Comparison of ENCODE assay signal across 8 cellular contexts in the genomic region with DNA sequence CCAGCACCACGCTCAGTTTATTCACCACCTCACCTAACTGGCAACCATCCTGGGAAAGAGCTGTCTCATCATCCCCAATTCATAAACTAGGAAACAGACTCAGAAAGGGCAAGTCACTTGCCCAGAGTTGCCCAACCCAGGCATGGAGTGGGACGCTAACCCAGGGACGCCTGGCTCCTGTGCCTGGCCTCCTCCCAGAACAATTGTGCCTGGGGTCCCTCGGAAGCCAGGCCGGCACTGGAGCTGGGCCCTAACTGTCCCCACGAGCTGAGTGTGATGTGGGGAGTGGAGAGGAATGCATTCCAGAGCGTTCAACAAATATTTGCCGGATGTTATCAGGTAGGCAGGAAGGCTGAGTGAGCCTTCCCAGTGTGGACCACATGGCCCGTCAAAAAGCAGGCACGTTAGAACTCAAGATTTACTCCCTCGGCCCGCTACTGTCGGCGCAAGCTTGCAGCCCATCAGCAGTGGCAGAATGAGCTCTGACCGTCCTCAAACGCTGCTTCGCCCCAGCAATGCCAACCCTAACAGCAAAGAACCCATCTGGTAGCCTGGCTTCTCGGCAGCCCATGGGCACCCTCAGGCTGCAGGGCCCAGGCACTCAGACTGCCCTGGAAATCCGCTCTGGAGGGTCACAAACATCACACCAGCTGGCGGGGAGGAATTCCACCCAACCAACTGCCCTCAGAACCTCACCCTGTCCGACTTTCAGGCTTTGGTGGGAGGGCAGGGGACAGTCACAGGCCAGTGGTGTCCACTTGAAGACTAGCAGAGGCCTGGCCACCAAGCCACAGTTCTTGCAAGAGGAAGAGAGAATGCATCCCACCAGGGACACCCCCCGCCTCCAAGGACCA. TPM values are rescaled to one million over a fixed set of nuclear protein-coding genes. Genes with fewer than 3 reads are reported as not detected.
DNase-seq lines count a peak whose midpoint lies in the region; ATAC-seq, FAIRE-seq and TF ChIP-seq lines count a peak whose summit lies in the region.

No MANE protein-coding gene starts in this region.

- no peak for FAIRE-seq in kidney (lab: Jason Lieb, UNC)

- H3K36me3 ChIP-seq in HUES6 (ENCODE audit: control insufficient read depth, insufficient read depth, low read length) (peaks cover 16% of the 10 kb centered on the region), kidney (ENCODE audit: control insufficient read depth in 1 of 2, insufficient read depth in 2 of 2, low read length in 2 of 2) (peaks cover under 1 to 8% of the 10 kb centered on the region in 2 donors)

- H3K36me3 Mint-ChIP-seq in stimulated activated memory B cell treated with anti-CD40 and anti-IgM and Interleukin-4, amounts not matched to agents 10 μg/mL and 1 μg/mL and 100 μg/mL, for 72 hours: peaks cover 48% of the 10 kb centered on the region

- ATAC-seq in stimulated activated memory B cell treated with anti-CD40 and anti-IgM and Interleukin-4, amounts not matched to agents 10 μg/mL and 1 μg/mL and 100 μg/mL, for 72 hours: no peak
- ATAC-seq in HG02884 (IDR thresholded peaks at IDR 0.05; ENCODE audit: unreplicated experiment): no peak
- no peak for ATAC-seq in HG02973 (IDR thresholded peaks at IDR 0.05; ENCODE audit: unreplicated experiment)

- H3K27me3 ChIP-seq in HUES6 (ENCODE audit: control insufficient read depth, insufficient read depth, low read length): no peaks in the 10 kb centered on the region

- H3K27me3 Mint-ChIP-seq in stimulated activated memory B cell treated with anti-CD40 and anti-IgM and Interleukin-4, amounts not matched to agents 10 μg/mL and 1 μg/mL and 100 μg/mL, for 72 hours: no peaks in the 10 kb centered on the region

- H3K4me1 ChIP-seq in HUES6 (ENCODE audit: control insufficient read depth, insufficient read depth, low read length): peaks cover 49% of the 10 kb centered on the region
- peaks cover 47 to 52% of the 10 kb centered on the region in 2 donors for H3K4me1 ChIP-seq in kidney (ENCODE audit: control insufficient read depth in 1 of 2, insufficient read depth in 1 of 2, low read depth in 1 of 2, low read length in 2 of 2)

- DNase-seq in kidney (peak; percentile 91), NCI-H2227 treated with DMSO at 0.1 percent for 48 hours (lab: John Stamatoyannopoulos, UW) (no peak)
- no peak for DNase-seq in activated CD4-positive, alpha-beta T cell treated with anti-CD3 and anti-CD28 coated beads for 4 hours

- no peaks in the 10 kb centered on the region for H3K9me3 Mint-ChIP-seq in stimulated activated memory B cell treated with anti-CD40 and anti-IgM and Interleukin-4, amounts not matched to agents 10 μg/mL and 1 μg/mL and 100 μg/mL, for 72 hours

- peaks cover 89% of the 10 kb centered on the region for H3K4me1 Mint-ChIP-seq in stimulated activated memory B cell treated with anti-CD40 and anti-IgM and Interleukin-4, amounts not matched to agents 10 μg/mL and 1 μg/mL and 100 μg/mL, for 72 hours

- H3K9ac ChIP-seq in HUES6 (ENCODE audit: low read length): no peak overlapping the region
- H3K9ac ChIP-seq in kidney (ENCODE audit: low read length in 2 of 2): peak overlapping the region; percentile 63 to 83

- TF ChIP-seq CTCF in kidney (IDR thresholded peaks at IDR 0.05; ENCODE audit: borderline replicate concordance, extremely low read depth, insufficient read depth): no peak

- H3K27ac Mint-ChIP-seq in stimulated activated memory B cell treated with anti-CD40 and anti-IgM and Interleukin-4, amounts not matched to agents 10 μg/mL and 1 μg/mL and 100 μg/mL, for 72 hours: peak overlapping the region; percentile 89

- H3K4me3 ChIP-seq in HUES6 (ENCODE audit: low read depth, low read length) (no peak overlapping the region), kidney (ENCODE audit: low read length in 2 of 2) (no peak overlapping the region)

- peak overlapping the region; percentile 21 for H3K27ac ChIP-seq in HUES6 (ENCODE audit: low read depth, low read length)
- H3K27ac ChIP-seq in angular gyrus (ENCODE audit: low read depth, low read length): peak overlapping the region; percentile 4
- H3K27ac ChIP-seq in kidney (ENCODE audit: low read depth in 2 of 2, low read length in 2 of 2): peak overlapping the region; percentile 87 to 89

- H3K9me3 ChIP-seq in HUES6 (ENCODE audit: control insufficient read depth, insufficient read depth, low read depth, low read length): no peaks in the 10 kb centered on the region
- no peaks in the 10 kb centered on the region for H3K9me3 ChIP-seq in kidney (ENCODE audit: control insufficient read depth in 1 of 2, low read length in 2 of 2)

- H3K4me3 Mint-ChIP-seq in stimulated activated memory B cell treated with anti-CD40 and anti-IgM and Interleukin-4, amounts not matched to agents 10 μg/mL and 1 μg/mL and 100 μg/mL, for 72 hours: peak overlapping the region; percentile 53

- intact Hi-C loops in kidney (cut with DNase I): no loop called here

RNA-seq across cellular contexts. Expression of gene MYH9, which starts 35.6 kb away (rescaled TPM):
- total RNA-seq in kidney: 655 TPM
- polyA plus RNA-seq in kidney (ENCODE audit: insufficient read depth, low read depth, low replicate concordance): 85.2 TPM

Comparison
In these comparisons a context has a peak if more than half of its experiments do, and no peak if none do; other contexts are left out.
1. H3K27ac ChIP-seq: peak in every context shown above with its lines; median percentile 88 in kidney; 21 in HUES6; 4 in angular gyrus.